In the genomic region with DNA sequence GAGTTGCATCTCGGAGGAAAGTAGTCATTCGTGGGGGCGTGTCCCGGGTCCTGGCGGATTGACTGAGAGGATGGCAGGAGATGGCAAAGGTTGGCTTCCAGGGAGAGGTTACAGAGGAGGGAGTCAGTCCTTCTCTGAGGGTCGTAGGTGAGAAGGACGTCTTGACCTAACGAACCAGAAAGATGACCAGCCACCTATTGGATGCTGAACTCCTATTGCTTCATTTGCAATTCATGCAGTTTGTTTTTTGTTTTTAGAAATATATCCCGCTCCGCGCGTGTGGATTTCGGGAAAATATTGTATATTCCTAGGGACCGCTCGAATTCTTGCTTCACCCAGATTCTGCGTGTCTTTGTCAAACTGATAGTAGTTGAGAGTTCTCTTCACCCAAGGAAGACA, we compare ENCODE assay signal across 8 cellular contexts.
A peak's percentile ranks its signal among the peaks of the same experiment; 100 is the strongest.
DNase-seq lines count a peak whose midpoint lies in the region; ATAC-seq and TF ChIP-seq lines count a peak whose summit lies in the region.

No MANE protein-coding gene starts in this region.

- H3K9me3 ChIP-seq in NT2/D1 (ENCODE audit: insufficient read depth, low read length): no peaks in the 10 kb centered on the region
- no peaks in the 10 kb centered on the region for H3K9me3 ChIP-seq in iPS-20b (ENCODE audit: insufficient read depth, low read depth, low read length)

- H3K27me3 ChIP-seq in NT2/D1 (ENCODE audit: insufficient read depth, insufficient read length) (peaks cover 16% of the 10 kb centered on the region), iPS-20b (ENCODE audit: insufficient read depth, low read length) (peaks cover 17% of the 10 kb centered on the region; the same call in 1 of the 2 replicates)

- H3K9ac ChIP-seq in NT2/D1 (ENCODE audit: insufficient read length, low read depth): peak overlapping the region; percentile 93
- peak overlapping the region; percentile 85 for H3K9ac ChIP-seq in iPS-20b (ENCODE audit: low read depth, low read length)

- ATAC-seq in GM21360 (IDR thresholded peaks at IDR 0.05; ENCODE audit: unreplicated experiment) (no peak), HG02938 (IDR thresholded peaks at IDR 0.05; ENCODE audit: unreplicated experiment) (no peak), GM19463 (IDR thresholded peaks at IDR 0.05; ENCODE audit: unreplicated experiment) (no peak)

- TF ChIP-seq CTCF in GM12875 (IDR thresholded peaks at IDR 0.05; ENCODE audit: borderline replicate concordance, insufficient read depth, low read depth, low read length): no peak

- no peak for DNase-seq in NT2/D1 (ENCODE audit: low read depth, low spot score)
- DNase-seq in stimulated activated CD4-positive, alpha-beta T cell treated with anti-CD3 and anti-CD28 coated beads, Interleukin-15, amount 100 ng/mL, for 48 hours (ENCODE audit: low read depth in 2 of 2): peak; percentile 57 to 69

- H3K4me3 ChIP-seq in GM12875 (ENCODE audit: low read depth, low read length): peak overlapping the region; percentile 79
- peak overlapping the region; percentile 87 for H3K4me3 ChIP-seq in NT2/D1 (ENCODE audit: insufficient read length, low read depth)
- peak overlapping the region; percentile 93 for H3K4me3 ChIP-seq in iPS-20b (ENCODE audit: low read length)

- H3K36me3 ChIP-seq in NT2/D1 (ENCODE audit: insufficient read depth, insufficient read length, low read length) (no peaks in the 10 kb centered on the region), iPS-20b (ENCODE audit: insufficient read depth, low read depth, low read length) (no peaks in the 10 kb centered on the region)

- H3K27ac ChIP-seq in angular gyrus (ENCODE audit: low read depth, low read length) (peak overlapping the region; percentile 72), iPS-20b (ENCODE audit: low read length) (no peak overlapping the region)

- H3K4me1 ChIP-seq in NT2/D1 (ENCODE audit: insufficient read depth, insufficient read length) (no peaks in the 10 kb centered on the region), iPS-20b (ENCODE audit: insufficient read depth, low read length) (peaks cover 18% of the 10 kb centered on the region; the same call in 1 of the 2 replicates)
